22 cellular contexts compared by ENCODE assay signal in genomic region chr7:91151916-91152315, GRCh38.
"Had no signal": no experiment of that assay in that cellular context is flagged by ENCODE, and none has a peak within 500 bp of the region (broad histone marks: within the 10 kb centered on the region; RNA-seq: fewer than 3 reads in every experiment).

No MANE protein-coding gene starts in this region.

- H3K36me3 Mint-ChIP-seq: activated CD4-positive, alpha-beta memory T cell treated with anti-CD3 and anti-CD28 coated beads for 36 hours had no signal

- H3K9me3 Mint-ChIP-seq: activated B cell treated with CpG ODN at 0.5 μM for 24 hours; activated CD4-positive, alpha-beta memory T cell treated with anti-CD3 and anti-CD28 coated beads for 36 hours; activated naive CD4-positive, alpha-beta T cell treated with anti-CD3 and anti-CD28 coated beads for 36 hours; activated T-cell treated with anti-CD3 and anti-CD28 coated beads, Interleukin-2, amount 50 U/mL, for 72 hours; memory B cell; nephron; T-helper 1 cell treated with Interleukin-12 subunit alpha and Interleukin-12 subunit beta and Interleukin-4 antibody, amounts not matched to agents 30 μg/mL and 1 μg/mL, for 36 hours had no signal

- H3K27me3 Mint-ChIP-seq: activated B cell treated with CpG ODN at 0.5 μM for 24 hours, memory B cell had no signal

- H3K4me3 Mint-ChIP-seq: activated B cell treated with CpG ODN at 0.5 μM for 24 hours; activated CD4-positive, alpha-beta memory T cell treated with anti-CD3 and anti-CD28 coated beads for 36 hours; activated naive CD4-positive, alpha-beta T cell treated with anti-CD3 and anti-CD28 coated beads for 36 hours; activated T-cell treated with anti-CD3 and anti-CD28 coated beads, Interleukin-2, amount 50 U/mL, for 72 hours; memory B cell; nephron; T-helper 1 cell treated with Interleukin-12 subunit alpha and Interleukin-12 subunit beta and Interleukin-4 antibody, amounts not matched to agents 30 μg/mL and 1 μg/mL, for 36 hours had no signal

- ATAC-seq: gastrocnemius medialis, left ventricle myocardium superior, pancreas, psoas muscle had no signal

- H3K4me1 Mint-ChIP-seq: activated B cell treated with CpG ODN at 0.5 μM for 24 hours had no signal

- DNase-seq: activated B cell treated with CpG ODN at 0.5 μM for 24 hours; activated CD4-positive, alpha-beta memory T cell treated with anti-CD3 and anti-CD28 coated beads for 36 hours; activated CD4-positive, alpha-beta T cell treated with anti-CD3 and anti-CD28 coated beads for 48 hours; activated effector memory CD4-positive, alpha-beta T cell treated with Interleukin-2 at 50 U/mL for 16 hours; activated naive CD4-positive, alpha-beta T cell treated with anti-CD3 and anti-CD28 coated beads for 36 hours; activated T-cell treated with anti-CD3 and anti-CD28 coated beads, Interleukin-2, amount 50 U/mL, for 72 hours; central memory CD4-positive, alpha-beta T cell; effector memory CD4-positive, alpha-beta T cell; gastrocnemius medialis; head of caudate nucleus; hypothalamus; left ventricle myocardium superior; pancreas; psoas muscle; spleen; stimulated activated CD4-positive, alpha-beta T cell treated with anti-CD3 and anti-CD28 coated beads, Interleukin-4, amount 100 ng/mL, for 1 hour; T1000; testis; trophoblast cell had no signal

- FAIRE-seq: pancreas had no signal

- H3K27ac Mint-ChIP-seq: activated B cell treated with CpG ODN at 0.5 μM for 24 hours; activated CD4-positive, alpha-beta memory T cell treated with anti-CD3 and anti-CD28 coated beads for 36 hours; activated naive CD4-positive, alpha-beta T cell treated with anti-CD3 and anti-CD28 coated beads for 36 hours; activated T-cell treated with anti-CD3 and anti-CD28 coated beads, Interleukin-2, amount 50 U/mL, for 72 hours; memory B cell; nephron; T-helper 1 cell treated with Interleukin-12 subunit alpha and Interleukin-12 subunit beta and Interleukin-4 antibody, amounts not matched to agents 30 μg/mL and 1 μg/mL, for 36 hours had no signal
